ENCODE assay signal across 16 cellular contexts in the genomic region with DNA sequence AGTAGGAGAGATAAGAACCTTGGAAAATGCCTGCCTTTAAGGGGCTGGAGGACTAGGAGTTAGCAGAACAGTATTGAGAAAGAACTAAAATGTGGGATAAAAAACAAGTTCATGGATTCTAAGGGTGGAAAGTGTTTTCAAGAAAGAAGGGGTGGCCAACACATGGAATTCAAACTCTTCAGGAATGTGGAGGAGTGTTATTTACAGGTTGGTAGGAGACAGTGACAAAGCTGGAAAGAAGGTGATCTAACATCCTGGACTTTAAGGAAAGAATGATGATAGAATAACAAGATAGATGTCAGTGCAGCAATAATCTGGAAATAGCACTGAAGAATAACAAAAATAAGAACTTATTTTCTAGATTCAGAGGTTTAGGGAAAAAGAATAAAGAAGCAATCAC. TPM values are rescaled to one million over a fixed set of nuclear protein-coding genes. Genes with fewer than 3 reads are reported as not detected.
DNase-seq lines count a peak whose midpoint lies in the region; ATAC-seq, FAIRE-seq and TF ChIP-seq lines count a peak whose summit lies in the region.
"Had no signal": no experiment of that assay in that cellular context is flagged by ENCODE, and none has a peak within 500 bp of the region (broad histone marks: within the 10 kb centered on the region; RNA-seq: fewer than 3 reads in every experiment).

No MANE protein-coding gene starts in this region.

- H3K4me2 ChIP-seq in astrocyte (ENCODE audit: low read length), result no peak overlapping the region
- H3K4me2 ChIP-seq: BLaER1 had no signal

- H3K36me3 Mint-ChIP-seq in Calu3 (ENCODE audit: insufficient read depth, unreplicated experiment) (peaks cover 5% of the 10 kb centered on the region), astrocyte (ENCODE audit: low read depth, unreplicated experiment) (no peaks in the 10 kb centered on the region)
- H3K36me3 Mint-ChIP-seq: CD8-positive, alpha-beta memory T cell had no signal

- no peaks in the 10 kb centered on the region for H4K20me1 ChIP-seq in astrocyte (ENCODE audit: insufficient read depth, low read length)
- H4K20me1 ChIP-seq: BLaER1 had no signal

- no peaks in the 10 kb centered on the region for H3K79me2 ChIP-seq in astrocyte (ENCODE audit: insufficient read depth, low read length)

- TF ChIP-seq POLR2A in lower leg skin (IDR thresholded peaks at IDR 0.05), result no peak

- H3K4me3 Mint-ChIP-seq in Calu3 (ENCODE audit: low read depth, unreplicated experiment) (no peak overlapping the region), astrocyte (ENCODE audit: unreplicated experiment) (peak overlapping the region; percentile 1)
- H3K4me3 Mint-ChIP-seq: CD8-positive, alpha-beta memory T cell had no signal

- no peak for DNase-seq in Calu3
- no peak for DNase-seq in astrocyte (ENCODE audit: low read depth)
- peak; percentile 50 for DNase-seq in kidney tubule cell (ENCODE audit: low spot score)
- peak; percentile 14 for DNase-seq in urothelium cell line (ENCODE audit: low spot score)
- no peak for DNase-seq in NCI-H2196 (lab: John Stamatoyannopoulos, UW; ENCODE audit: unreplicated experiment)
- no peak for DNase-seq in lower leg skin (ENCODE audit: low spot score in 2 of 2)
- DNase-seq: AML-193; CD8-positive, alpha-beta memory T cell; DND-41; GDM1 had no signal

- H3K36me3 ChIP-seq in astrocyte (ENCODE audit: insufficient read depth, low read length), result no peaks in the 10 kb centered on the region
- H3K36me3 ChIP-seq: BLaER1 had no signal

- intact Hi-C loops in Calu3 (cut with micrococcal nuclease; ENCODE audit: unreplicated experiment), result no loop called here
- intact Hi-C loops in lower leg skin (cut with DNase I; ENCODE audit: low total_unique reads), result no loop called here

- BruUV-seq in Calu3 (replicated peaks; lab: Mats Ljungman, UMichigan), result no TSS peak

- peak overlapping the region; percentile 33 for H3K27ac Mint-ChIP-seq in Calu3 (ENCODE audit: unreplicated experiment)
- peak overlapping the region; percentile 70 for H3K27ac Mint-ChIP-seq in astrocyte (ENCODE audit: unreplicated experiment)
- H3K27ac Mint-ChIP-seq: CD8-positive, alpha-beta memory T cell had no signal

- no peaks in the 10 kb centered on the region for H3K4me1 ChIP-seq in astrocyte (ENCODE audit: insufficient read depth, low read length)

- no peak overlapping the region for H2AFZ ChIP-seq in astrocyte (ENCODE audit: low read depth, low read length)

- TF ChIP-seq CTCF in Calu3 (IDR thresholded peaks at IDR 0.05; ENCODE audit: unreplicated experiment) (no peak), astrocyte (IDR thresholded peaks at IDR 0.05; ENCODE audit: insufficient read depth, low read depth, low read length) (no peak), lower leg skin (IDR thresholded peaks at IDR 0.05) (no peak)

- H3K4me1 Mint-ChIP-seq in Calu3 (ENCODE audit: low read depth, unreplicated experiment) (peaks cover 31% of the 10 kb centered on the region), astrocyte (ENCODE audit: low read depth, unreplicated experiment) (peaks cover 16% of the 10 kb centered on the region)
- H3K4me1 Mint-ChIP-seq: CD8-positive, alpha-beta memory T cell had no signal

- CTCF ChIA-PET in Calu3 (lab: Charles Lee), result no interaction called here

- ATAC-seq in GM19452 (IDR thresholded peaks at IDR 0.05; ENCODE audit: unreplicated experiment), result no peak
- ATAC-seq: HCT116 had no signal

- H3K27me3 Mint-ChIP-seq in Calu3 (ENCODE audit: unreplicated experiment) (no peaks in the 10 kb centered on the region), astrocyte (ENCODE audit: low read depth, unreplicated experiment) (no peaks in the 10 kb centered on the region)

- no peak overlapping the region for H3K9ac ChIP-seq in astrocyte (ENCODE audit: low read length)
- H3K9ac ChIP-seq: BLaER1 had no signal

- H3K4me3 ChIP-seq in astrocyte (ENCODE audit: insufficient read depth, low read depth, low read length) (no peak overlapping the region), lower leg skin (ENCODE audit: low read depth, poor library complexity, severe bottlenecking) (no peak overlapping the region)
- H3K4me3 ChIP-seq: BLaER1 had no signal

- H3K9me3 ChIP-seq in astrocyte (ENCODE audit: insufficient read depth, low read depth, low read length), result no peaks in the 10 kb centered on the region
- H3K9me3 ChIP-seq: BLaER1 had no signal

- FAIRE-seq in astrocyte (lab: Jason Lieb, UNC) (no peak), urothelium cell line (lab: Jason Lieb, UNC) (no peak)
- FAIRE-seq: GM19239, H54 had no signal

- H3K27ac ChIP-seq in astrocyte (ENCODE audit: low read depth, low read length), result no peak overlapping the region
- H3K27ac ChIP-seq: BLaER1, HL-60 had no signal

- no peaks in the 10 kb centered on the region for H3K27me3 ChIP-seq in astrocyte (ENCODE audit: insufficient read depth, low read length)
- H3K27me3 ChIP-seq: BLaER1 had no signal

- H3K9me3 Mint-ChIP-seq in Calu3 (ENCODE audit: low read depth, unreplicated experiment) (peaks cover 3% of the 10 kb centered on the region), astrocyte (ENCODE audit: unreplicated experiment) (no peaks in the 10 kb centered on the region)
- H3K9me3 Mint-ChIP-seq: CD8-positive, alpha-beta memory T cell had no signal

RNA-seq across cellular contexts. Expression of a gene that starts 54.0 kb away (rescaled TPM):
- 255 and 282 TPM in 2 replicates for total RNA-seq in Calu3 (2022)
- 214 and 244 TPM in 2 replicates for total RNA-seq in astrocyte
- total RNA-seq in lower leg skin, result 1 to 10 TPM; 1.6 to 5.4 (median 3.1) TPM

Comparison
In these comparisons a context has a peak if more than half of its experiments do, and no peak if none do; other contexts are left out.
1. DNase-seq: peak in kidney tubule cell (single experiment) and urothelium cell line (single experiment); none in Calu3 (single experiment), astrocyte (single experiment), NCI-H2196 (single experiment) and lower leg skin (0 of 2).
2. RNA of a gene that starts 54.0 kb away (total RNA-seq): 255 to 282 TPM in Calu3 and 214 to 244 TPM in astrocyte; 1.6 to 5.4 TPM in lower leg skin; every median in the first group is over 10 times any median in the second.